24 cellular contexts compared by ENCODE assay signal in the genomic region with DNA sequence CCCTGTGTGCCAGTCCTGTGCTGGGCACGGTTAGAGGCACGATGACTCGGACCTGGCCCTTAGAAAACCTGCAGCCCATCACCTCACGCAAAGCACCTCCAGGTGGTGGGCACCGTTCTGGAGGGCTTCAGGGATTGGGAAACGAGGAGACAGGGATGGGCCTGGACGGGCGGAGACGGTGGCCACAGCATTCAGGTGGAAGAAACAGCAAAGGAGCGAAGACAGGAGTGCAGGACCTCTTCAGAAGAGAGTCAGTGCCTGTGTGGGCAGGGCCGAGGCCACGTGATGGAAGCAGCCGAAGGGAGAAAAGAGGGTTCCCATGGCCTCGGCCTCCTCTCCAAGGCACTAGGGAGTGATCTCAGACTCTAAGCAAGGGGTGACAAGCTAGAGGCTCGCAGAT. TPM values are rescaled to one million over a fixed set of nuclear protein-coding genes. Genes with fewer than 3 reads are reported as not detected.
DNase-seq lines count a peak whose midpoint lies in the region; ATAC-seq and TF ChIP-seq lines count a peak whose summit lies in the region.
"Had no signal": no experiment of that assay in that cellular context is flagged by ENCODE, and none has a peak within 500 bp of the region (broad histone marks: within the 10 kb centered on the region; RNA-seq: fewer than 3 reads in every experiment).

No MANE protein-coding gene starts in this region.

- POLR2A ChIA-PET in PC-3 (lab: Charles Lee; ENCODE audit: unreplicated experiment), result no interaction called here

- H3K4me1 Mint-ChIP-seq in activated T-cell treated with anti-CD3 and anti-CD28 coated beads, Interleukin-2, amount 50 U/mL, for 4 hours (ENCODE audit: low read depth), result no peaks in the 10 kb centered on the region

- no peaks in the 10 kb centered on the region for H3F3A ChIP-seq in PC-3 (ENCODE audit: low read length, unreplicated experiment)

- H2AFZ ChIP-seq in PC-3 (ENCODE audit: low read length), result no peak overlapping the region

- H3K4me2 ChIP-seq in PC-3 (ENCODE audit: low read length), result peak overlapping the region; percentile 1; the same call in 1 of the 2 replicates
- H3K4me2 ChIP-seq: BLaER1 had no signal

- CTCF ChIA-PET in PC-3 (lab: Charles Lee), result no interaction called here

- no peaks in the 10 kb centered on the region for H3K36me3 Mint-ChIP-seq in activated T-cell treated with anti-CD3 and anti-CD28 coated beads, Interleukin-2, amount 50 U/mL, for 4 hours (ENCODE audit: insufficient read depth)

- WGBS in sigmoid colon, 2 donors, result 92% methylated on average over 15 of the region's 15 CpGs

- BruUV-seq in PC-3 (replicated peaks; lab: Mats Ljungman, UMichigan), result no TSS peak

- H3K27ac ChIP-seq in PC-3 (ENCODE audit: low read length), result no peak overlapping the region
- H3K27ac ChIP-seq in lower lobe of right lung, result no peak overlapping the region
- H3K27ac ChIP-seq in sigmoid colon, result no peak overlapping the region
- H3K27ac ChIP-seq: 22Rv1, BLaER1, SK-N-MC had no signal

- H3K9ac ChIP-seq in PC-3 (ENCODE audit: low read length), result no peak overlapping the region
- H3K9ac ChIP-seq: BLaER1 had no signal

- H3K9me3 ChIP-seq in PC-3 (ENCODE audit: low read length) (no peaks in the 10 kb centered on the region), lower lobe of right lung (no peaks in the 10 kb centered on the region), sigmoid colon (peaks cover 0 to under 1% (median 0%) of the 10 kb centered on the region in 4 donors)
- H3K9me3 ChIP-seq: Caco-2 had no signal

- H3K4me3 ChIP-seq in PC-3 (ENCODE audit: low read length) (no peak overlapping the region), lower lobe of right lung (no peak overlapping the region), sigmoid colon (no peak overlapping the region)
- H3K4me3 ChIP-seq: BLaER1, SK-N-MC had no signal

- no peak for ATAC-seq in activated T-cell treated with anti-CD3 and anti-CD28 coated beads, Interleukin-2, amount 50 U/mL, for 4 hours
- ATAC-seq in PC-3 (no peak), lower lobe of right lung (no peak), GM21390 (IDR thresholded peaks at IDR 0.05; ENCODE audit: unreplicated experiment) (no peak)

- intact Hi-C loops in PC-3 (cut with micrococcal nuclease) (no loop called here), lower lobe of right lung (cut with DNase I) (no loop called here), sigmoid colon (cut with DNase I) (no loop called here)

- no peaks in the 10 kb centered on the region for H4K20me1 ChIP-seq in PC-3 (ENCODE audit: low read length)
- H4K20me1 ChIP-seq: BLaER1 had no signal

- H3K27me3 ChIP-seq in PC-3 (ENCODE audit: low read length) (peaks cover 24% of the 10 kb centered on the region; the same call in 1 of the 2 replicates), lower lobe of right lung (ENCODE audit: low read depth) (peaks cover 3% of the 10 kb centered on the region), sigmoid colon (no peaks in the 10 kb centered on the region)
- H3K27me3 ChIP-seq: BLaER1 had no signal

- H3K4me1 ChIP-seq in PC-3 (ENCODE audit: insufficient read depth, low read length) (peaks cover 13% of the 10 kb centered on the region), lower lobe of right lung (no peaks in the 10 kb centered on the region), sigmoid colon (no peaks in the 10 kb centered on the region)
- H3K4me1 ChIP-seq: Caco-2 had no signal

- no peak for TF ChIP-seq POLR2A in sigmoid colon (IDR thresholded peaks at IDR 0.05)

- no peak for TF ChIP-seq EP300 in sigmoid colon (IDR thresholded peaks at IDR 0.05)

- no peaks in the 10 kb centered on the region for H3K36me3 ChIP-seq in PC-3 (ENCODE audit: low read depth, low read length)
- H3K36me3 ChIP-seq in lower lobe of right lung, result no peaks in the 10 kb centered on the region
- no peaks in the 10 kb centered on the region for H3K36me3 ChIP-seq in sigmoid colon
- H3K36me3 ChIP-seq: BLaER1 had no signal

- no peaks in the 10 kb centered on the region for H3K9me2 ChIP-seq in PC-3 (replicated peaks; ENCODE audit: low read length)

- no peak for TF ChIP-seq CTCF in PC-3 (conservative IDR thresholded peaks at IDR 0.05; ENCODE audit: low read depth, low read length)
- no peak for TF ChIP-seq CTCF in lower lobe of right lung (IDR thresholded peaks at IDR 0.05)
- no peak for TF ChIP-seq CTCF in sigmoid colon (IDR thresholded peaks at IDR 0.05)

- no peak overlapping the region for H3K4me3 Mint-ChIP-seq in activated T-cell treated with anti-CD3 and anti-CD28 coated beads, Interleukin-2, amount 50 U/mL, for 4 hours
- H3K4me3 Mint-ChIP-seq: CD4-positive, alpha-beta T cell had no signal

- peak; percentile 1 for DNase-seq in activated T-cell treated with anti-CD3 and anti-CD28 coated beads, Interleukin-2, amount 50 U/mL, for 4 hours
- no peak for DNase-seq in activated T-cell treated with anti-CD3 and anti-CD28 coated beads, Interleukin-2, amount 50 U/mL, for 48 hours
- DNase-seq in PC-3, result no peak
- peak; percentile 23 for DNase-seq in lower lobe of right lung
- DNase-seq in sigmoid colon, result peak; percentile 38
- DNase-seq in COR-L47 (lab: John Stamatoyannopoulos, UW), result no peak
- no peak for DNase-seq in NCI-H1105 (lab: John Stamatoyannopoulos, UW)
- DNase-seq: ACHN; Caco-2; CD4-positive, alpha-beta T cell; DMS 273 treated with DMSO at 0.1 percent for 48 hours; DMS79 treated with DMSO at 0.1 percent for 48 hours; NCI-H1105 treated with DMSO at 0.1 percent for 48 hours; NCI-H2029 treated with DMSO at 0.1 percent for 48 hours; NCI-H345; NCI-H524; NCI-H82; SHP77 treated with DMSO at 0.1 percent for 48 hours had no signal

- H3K27me3 Mint-ChIP-seq in activated T-cell treated with anti-CD3 and anti-CD28 coated beads, Interleukin-2, amount 50 U/mL, for 4 hours (ENCODE audit: low read depth), result peaks cover 4% of the 10 kb centered on the region
- H3K27me3 Mint-ChIP-seq: CD4-positive, alpha-beta T cell had no signal

- H3K79me2 ChIP-seq in PC-3 (ENCODE audit: low read length), result no peaks in the 10 kb centered on the region

- H3K9me3 Mint-ChIP-seq in activated T-cell treated with anti-CD3 and anti-CD28 coated beads, Interleukin-2, amount 50 U/mL, for 4 hours, result no peaks in the 10 kb centered on the region

RNA-seq across cellular contexts. Expression of a gene that starts 8.1 kb away (rescaled TPM):
- not detected for total RNA-seq in activated T-cell treated with anti-CD3 and anti-CD28 coated beads, Interleukin-2, amount 50 U/mL, for 4 hours
- total RNA-seq in PC-3 (2014; rRNA removed), result not detected in 2 replicates
- total RNA-seq in lower lobe of right lung, result not detected
- total RNA-seq in sigmoid colon, result not detected
- not detected for polyA plus RNA-seq in sigmoid colon
- total RNA-seq: Caco-2; CD4-positive, alpha-beta T cell; H4; OCI-LY7 had no signal

RNA-seq across cellular contexts. Expression of a gene that starts 27.1 kb away (rescaled TPM):
- not detected for total RNA-seq in activated T-cell treated with anti-CD3 and anti-CD28 coated beads, Interleukin-2, amount 50 U/mL, for 4 hours
- total RNA-seq in PC-3 (2014; rRNA removed) (not detected in 2 replicates), lower lobe of right lung (not detected), sigmoid colon (not detected)
- under 1 TPM in 2 of 3 donors, not detected in 1; 0.04 to 0.46 TPM for polyA plus RNA-seq in sigmoid colon
- total RNA-seq: CD4-positive, alpha-beta T cell; H4 had no signal

Comparison
In these comparisons a context has a peak if more than half of its experiments do, and no peak if none do; other contexts are left out.
1. DNase-seq: peak in activated T-cell treated with anti-CD3 and anti-CD28 coated beads, Interleukin-2, amount 50 U/mL, for 4 hours (single experiment), lower lobe of right lung (single experiment) and sigmoid colon (single experiment); none in activated T-cell treated with anti-CD3 and anti-CD28 coated beads, Interleukin-2, amount 50 U/mL, for 48 hours (0 of 2), PC-3 (single experiment), COR-L47 (single experiment) and NCI-H1105 (single experiment).